In genomic region chr6:30571085-30572077, GRCh38 we compare ENCODE assay signal across 8 cellular contexts. TPM values are rescaled to one million over a fixed set of nuclear protein-coding genes. Genes with fewer than 3 reads are reported as not detected.
A peak's percentile ranks its signal among the peaks of the same experiment; 100 is the strongest.
DNase-seq lines count a peak whose midpoint lies in the region; ATAC-seq and FAIRE-seq lines count a peak whose summit lies in the region.

Gene ABCF1 (plus strand): TSS chr6:30571442. CDS start chr6:30571488, 46 bp downstream.

- peak within 1 kb of the TSS; percentile 98 for H3K27ac Mint-ChIP-seq in activated T-cell treated with anti-CD3 and anti-CD28 coated beads, Interleukin-2, amount 50 U/mL, for 72 hours

- H3K9me3 Mint-ChIP-seq in activated T-cell treated with anti-CD3 and anti-CD28 coated beads, Interleukin-2, amount 50 U/mL, for 72 hours = no peaks in the 10 kb centered on the region

- peaks cover 76% of the 10 kb centered on the region for H3K4me1 Mint-ChIP-seq in activated T-cell treated with anti-CD3 and anti-CD28 coated beads, Interleukin-2, amount 50 U/mL, for 72 hours (ENCODE audit: low read depth)

- H3K4me1 ChIP-seq in muscle layer of duodenum (ENCODE audit: control insufficient read depth in 1 of 2, insufficient read depth in 2 of 2, low read length in 2 of 2) = peaks cover 9 to 29% of the 10 kb centered on the region in 2 donors

- peak; percentile 69 for FAIRE-seq in RCC 7860 (lab: Jason Lieb, UNC)

- no peaks in the 10 kb centered on the region for H3K27me3 ChIP-seq in muscle layer of duodenum (ENCODE audit: low read depth, low read length)

- H3K4me3 ChIP-seq in muscle layer of duodenum (ENCODE audit: low read depth in 1 of 2, low read length in 2 of 2) = peak within 1 kb of the TSS; percentile 74 to 90

- H3K9me3 ChIP-seq in KOPT-K1 (ENCODE audit: insufficient read depth, low read length, poor library complexity, severe bottlenecking) (no peaks in the 10 kb centered on the region), muscle layer of duodenum (ENCODE audit: control insufficient read depth in 1 of 2, low read length in 2 of 2) (no peaks in the 10 kb centered on the region)

- peaks cover 3 to 13% of the 10 kb centered on the region in 2 donors for H3K36me3 Mint-ChIP-seq in activated T-cell treated with anti-CD3 and anti-CD28 coated beads, Interleukin-2, amount 50 U/mL, for 72 hours (ENCODE audit: insufficient read depth in 2 of 2)

- H3K27ac ChIP-seq in KOPT-K1 (ENCODE audit: low read depth, low read length, poor library complexity, severe bottlenecking) (peak within 1 kb of the TSS; percentile 87), muscle layer of duodenum (ENCODE audit: low read length) (peak within 1 kb of the TSS; percentile 92)

- DNase-seq in DMS79 (lab: John Stamatoyannopoulos, UW) (peak; percentile 87), RCC 7860 (ENCODE audit: low spot score) (peak; percentile 85)
- DNase-seq in activated T-cell treated with anti-CD3 and anti-CD28 coated beads, Interleukin-2, amount 50 U/mL, for 72 hours = peak; percentile 100
- peak; percentile 96 to 99 for DNase-seq in stimulated activated CD8-positive, alpha-beta memory T cell treated with anti-CD3 and anti-CD28 coated beads, Interleukin-7, amount 100 ng/mL, for 4 hours (ENCODE audit: low read depth in 2 of 2)

- no peaks in the 10 kb centered on the region for H3K27me3 Mint-ChIP-seq in activated T-cell treated with anti-CD3 and anti-CD28 coated beads, Interleukin-2, amount 50 U/mL, for 72 hours (ENCODE audit: low read depth)

- H3K36me3 ChIP-seq in KOPT-K1 (ENCODE audit: insufficient read depth, low read length) = peaks cover 39% of the 10 kb centered on the region
- peaks cover 0 to 5% of the 10 kb centered on the region in 2 donors for H3K36me3 ChIP-seq in muscle layer of duodenum (ENCODE audit: control insufficient read depth in 1 of 2, insufficient read depth in 2 of 2, low read length in 2 of 2)

- peak; percentile 89 for ATAC-seq in GM21786 (IDR thresholded peaks at IDR 0.05; ENCODE audit: unreplicated experiment)
- peak; percentile 93 to 96 for ATAC-seq in activated T-cell treated with anti-CD3 and anti-CD28 coated beads, Interleukin-2, amount 50 U/mL, for 72 hours (replicated peaks in 1 of 2)
- ATAC-seq in esophagus mucosa = peak; percentile 99

- H3K4me3 Mint-ChIP-seq in activated T-cell treated with anti-CD3 and anti-CD28 coated beads, Interleukin-2, amount 50 U/mL, for 72 hours = peak within 1 kb of the TSS; percentile 91 to 98

RNA-seq across cellular contexts. Expression of gene ABCF1, which starts in this region (rescaled TPM):
- 10 to 100 TPM; 64.6 to 68.1 TPM for total RNA-seq in activated T-cell treated with anti-CD3 and anti-CD28 coated beads, Interleukin-2, amount 50 U/mL, for 72 hours
- 27.1 TPM for total RNA-seq in esophagus mucosa

Comparison
In these comparisons a context has a peak if more than half of its experiments do, and no peak if none do; other contexts are left out.
1. Peak in every context shown above with its lines: DNase-seq, ATAC-seq, H3K4me3 ChIP-seq and H3K27ac ChIP-seq.